14 cellular contexts compared by ENCODE assay signal in genomic region chr7:44384586-44385383, GRCh38. TPM values are rescaled to one million over a fixed set of nuclear protein-coding genes. Genes with fewer than 3 reads are reported as not detected.
A peak's percentile ranks its signal among the peaks of the same experiment; 100 is the strongest.
DNase-seq lines count a peak whose midpoint lies in the region; ATAC-seq and TF ChIP-seq lines count a peak whose summit lies in the region.
"Had no signal": no experiment of that assay in that cellular context is flagged by ENCODE, and none has a peak within 500 bp of the region (broad histone marks: within the 10 kb centered on the region; RNA-seq: fewer than 3 reads in every experiment).

No MANE protein-coding gene starts in this region.

- H3K4me3 ChIP-seq in coronary artery (no peak overlapping the region), testis (no peak overlapping the region)
- H3K4me3 ChIP-seq: gastrocnemius medialis had no signal

- intact Hi-C loops in testis (cut with DNase I; ENCODE audit: low total_unique reads) = no loop called here

- H3K4me1 Mint-ChIP-seq in memory B cell = no peaks in the 10 kb centered on the region

- WGBS in testis, 2 donors = 77 to 84% methylated on average over 15 to 16 of the region's 16 CpGs

- no peak for TF ChIP-seq POLR2A in testis (IDR thresholded peaks at IDR 0.05)

- H3K36me3 Mint-ChIP-seq in memory B cell = peaks cover 22% of the 10 kb centered on the region
- H3K36me3 Mint-ChIP-seq: activated naive CD4-positive, alpha-beta T cell treated with anti-CD3 and anti-CD28 coated beads, Interleukin-2, amount 50 U/mL, for 72 hours had no signal

- no peak overlapping the region for H3K4me3 Mint-ChIP-seq in memory B cell

- ATAC-seq in memory B cell (ENCODE audit: low read depth) (no peak), GM18907 (IDR thresholded peaks at IDR 0.05; ENCODE audit: unreplicated experiment) (no peak), GM18868 (IDR thresholded peaks at IDR 0.05; ENCODE audit: unreplicated experiment) (no peak), GM19452 (IDR thresholded peaks at IDR 0.05; ENCODE audit: unreplicated experiment) (no peak)
- ATAC-seq: activated naive CD4-positive, alpha-beta T cell treated with anti-CD3 and anti-CD28 coated beads, Interleukin-2, amount 50 U/mL, for 72 hours; gastrocnemius medialis had no signal

- H3K9me3 Mint-ChIP-seq in memory B cell = no peaks in the 10 kb centered on the region
- H3K9me3 Mint-ChIP-seq: activated naive CD4-positive, alpha-beta T cell treated with anti-CD3 and anti-CD28 coated beads, Interleukin-2, amount 50 U/mL, for 72 hours had no signal

- H3K27ac ChIP-seq in coronary artery (no peak overlapping the region), testis (no peak overlapping the region)

- H3K27ac Mint-ChIP-seq in memory B cell = peak overlapping the region; percentile 6

- H3K9me3 ChIP-seq in testis = no peaks in the 10 kb centered on the region
- H3K9me3 ChIP-seq: gastrocnemius medialis had no signal

- H3K27me3 ChIP-seq in testis = no peaks in the 10 kb centered on the region
- H3K27me3 ChIP-seq: gastrocnemius medialis had no signal

- H3K36me3 ChIP-seq in testis (ENCODE audit: low read depth, missing control alignments) = no peaks in the 10 kb centered on the region

- peaks cover 12% of the 10 kb centered on the region for H3K4me1 ChIP-seq in testis

- DNase-seq in activated CD8-positive, alpha-beta memory T cell treated with anti-CD3 and anti-CD28 coated beads, Interleukin-2, amount 50 U/mL, for 48 hours = peak; percentile 36
- DNase-seq in coronary artery (ENCODE audit: low spot score) (peak; percentile 60), memory B cell (ENCODE audit: low spot score in 2 of 2) (no peak), testis (peak; percentile 26)
- DNase-seq: activated CD4-positive, CD25-positive, alpha-beta regulatory T cell; gastrocnemius medialis; MV-4-11; occipital lobe had no signal

- H3K27me3 Mint-ChIP-seq in memory B cell = no peaks in the 10 kb centered on the region

- TF ChIP-seq CTCF in coronary artery (IDR thresholded peaks at IDR 0.05) (no peak), testis (IDR thresholded peaks at IDR 0.05) (no peak)

RNA-seq across cellular contexts. Expression of gene CAMK2B, which starts 59.4 kb away (rescaled TPM):
- 10 to 100 TPM; 12.1 to 12.5 TPM for total RNA-seq in testis
- 4.0 TPM for polyA plus RNA-seq in testis (ENCODE audit: insufficient read depth, low read depth, low replicate concordance)
- total RNA-seq: bronchial epithelial cell; T-helper 1 cell treated with Interleukin-12 subunit alpha and Interleukin-12 subunit beta and Interleukin-4 antibody, amounts not matched to agents 30 ng/mL and 1 ng/mL, for 36 hours had no signal

Comparison
In these comparisons a context has a peak if more than half of its experiments do, and no peak if none do; other contexts are left out.
1. DNase-seq: peak in activated CD8-positive, alpha-beta memory T cell treated with anti-CD3 and anti-CD28 coated beads, Interleukin-2, amount 50 U/mL, for 48 hours (single experiment), coronary artery (single experiment) and testis (single experiment); none in memory B cell (0 of 2).